In the genomic region with DNA sequence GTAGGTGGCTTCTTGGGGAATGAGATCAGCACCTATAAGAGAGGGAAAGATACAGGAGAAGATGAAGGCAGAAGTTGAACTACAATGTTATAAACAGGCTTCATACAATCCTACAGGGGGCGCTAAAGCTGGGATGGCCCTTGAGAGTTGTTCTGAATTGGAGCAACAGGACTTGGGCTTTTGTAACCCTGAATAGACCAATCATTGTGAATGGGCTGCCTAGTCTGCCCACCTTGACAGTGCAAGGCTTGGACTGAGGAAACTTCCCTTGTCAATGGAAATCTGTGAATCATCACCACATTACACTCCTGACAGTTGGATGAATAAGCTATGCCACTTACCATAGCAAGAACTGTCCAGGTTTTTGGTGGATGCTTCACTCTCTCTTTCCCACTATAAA, we compare ENCODE assay signal across 12 cellular contexts.
DNase-seq lines count a peak whose midpoint lies in the region; ATAC-seq and TF ChIP-seq lines count a peak whose summit lies in the region.
"Had no signal": no experiment of that assay in that cellular context is flagged by ENCODE, and none has a peak within 500 bp of the region (broad histone marks: within the 10 kb centered on the region; RNA-seq: fewer than 3 reads in every experiment).

No MANE protein-coding gene starts in this region.

- CTCF ChIA-PET in Panc1 (lab: Charles Lee): no interaction called here
- CTCF ChIA-PET in activated CD8-positive, alpha-beta memory T cell treated with anti-CD3 and anti-CD28 coated beads, Interleukin-2, amount 10 ng/mL, durations not matched to agents 7 days and 5 days (lab: Charles Lee): interaction anchor here (0.7 kb wide), 1 partner anchor 80 kb away, joined by 4 read pairs; no protein-coding TSS in a partner anchor

- H3K36me3 Mint-ChIP-seq in activated CD8-positive, alpha-beta memory T cell treated with anti-CD3 and anti-CD28 coated beads, Interleukin-2, amount 10 ng/mL, durations not matched to agents 7 days and 5 days: peaks cover 2% of the 10 kb centered on the region
- H3K36me3 Mint-ChIP-seq: stimulated activated effector memory CD8-positive, alpha-beta T cell treated with anti-CD3 and anti-CD28 coated beads, Interleukin-12 subunit alpha, Interleukin-12 subunit beta, amount 100 ng/mL, for 72 hours had no signal

- intact Hi-C loops in Panc1 (cut with micrococcal nuclease; ENCODE audit: unreplicated experiment): no loop called here

- no peaks in the 10 kb centered on the region for H3K9me3 Mint-ChIP-seq in activated CD8-positive, alpha-beta memory T cell treated with anti-CD3 and anti-CD28 coated beads, Interleukin-2, amount 10 ng/mL, durations not matched to agents 7 days and 5 days (ENCODE audit: low read depth)

- no peaks in the 10 kb centered on the region for H3K36me3 ChIP-seq in Panc1 (ENCODE audit: control insufficient read depth, insufficient read depth, low read length)

- peak; percentile 35 for TF ChIP-seq CTCF in C4-2B (conservative IDR thresholded peaks at IDR 0.05)
- TF ChIP-seq CTCF in Panc1 (IDR thresholded peaks at IDR 0.05): peak; percentile 57

- no peak overlapping the region for H3K4me3 Mint-ChIP-seq in activated CD8-positive, alpha-beta memory T cell treated with anti-CD3 and anti-CD28 coated beads, Interleukin-2, amount 10 ng/mL, durations not matched to agents 7 days and 5 days
- H3K4me3 Mint-ChIP-seq: stimulated activated effector memory CD8-positive, alpha-beta T cell treated with anti-CD3 and anti-CD28 coated beads, Interleukin-12 subunit alpha, Interleukin-12 subunit beta, amount 100 ng/mL, for 72 hours had no signal

- no peaks in the 10 kb centered on the region for H3K27me3 ChIP-seq in Panc1 (ENCODE audit: control insufficient read depth, insufficient read depth, low read length)
- H3K27me3 ChIP-seq: hepatocyte had no signal

- no peaks in the 10 kb centered on the region for H3K9me3 ChIP-seq in Panc1 (ENCODE audit: control insufficient read depth, insufficient read depth, low read depth, low read length)

- no peaks in the 10 kb centered on the region for H3K4me1 ChIP-seq in Panc1 (ENCODE audit: control insufficient read depth, insufficient read depth, low read length)

- peaks cover 17% of the 10 kb centered on the region for H3K4me1 Mint-ChIP-seq in activated CD8-positive, alpha-beta memory T cell treated with anti-CD3 and anti-CD28 coated beads, Interleukin-2, amount 10 ng/mL, durations not matched to agents 7 days and 5 days

- peak; percentile 54 for ATAC-seq in GM21825 (IDR thresholded peaks at IDR 0.05; ENCODE audit: unreplicated experiment)
- no peak for ATAC-seq in Panc1
- no peak for ATAC-seq in activated CD8-positive, alpha-beta memory T cell treated with anti-CD3 and anti-CD28 coated beads, Interleukin-2, amount 10 ng/mL, durations not matched to agents 7 days and 5 days
- ATAC-seq: stimulated activated effector memory CD8-positive, alpha-beta T cell treated with anti-CD3 and anti-CD28 coated beads, Interleukin-12 subunit alpha, Interleukin-12 subunit beta, amount 100 ng/mL, for 72 hours had no signal

- DNase-seq in Panc1 (ENCODE audit: low read depth, low spot score) (no peak), iPS DF 19.7 (ENCODE audit: low read depth, low spot score) (peak; percentile 33), SIG-M5 (lab: John Stamatoyannopoulos, UW) (no peak), caudate nucleus (lab: John Stamatoyannopoulos, UW) (no peak), nucleus accumbens (lab: John Stamatoyannopoulos, UW) (no peak)
- DNase-seq in activated CD8-positive, alpha-beta memory T cell treated with anti-CD3 and anti-CD28 coated beads, Interleukin-2, amount 10 ng/mL, durations not matched to agents 7 days and 5 days: no peak
- DNase-seq: activated effector memory CD4-positive, alpha-beta T cell treated with Interleukin-2 at 50 U/mL for 16 hours; NCI-H1092 had no signal

- no peaks in the 10 kb centered on the region for H3K27me3 Mint-ChIP-seq in activated CD8-positive, alpha-beta memory T cell treated with anti-CD3 and anti-CD28 coated beads, Interleukin-2, amount 10 ng/mL, durations not matched to agents 7 days and 5 days

- H3K27ac ChIP-seq in C4-2B: no peak overlapping the region
- no peak overlapping the region for H3K27ac ChIP-seq in Panc1 (ENCODE audit: low read length)
- H3K27ac ChIP-seq in caudate nucleus (ENCODE audit: low read depth, low read length): no peak overlapping the region
- H3K27ac ChIP-seq: hepatocyte had no signal

- BruUV-seq in Panc1 (replicated peaks; lab: Mats Ljungman, UMichigan): no TSS peak

- H3K27ac Mint-ChIP-seq in activated CD8-positive, alpha-beta memory T cell treated with anti-CD3 and anti-CD28 coated beads, Interleukin-2, amount 10 ng/mL, durations not matched to agents 7 days and 5 days: no peak overlapping the region
- H3K27ac Mint-ChIP-seq: stimulated activated effector memory CD8-positive, alpha-beta T cell treated with anti-CD3 and anti-CD28 coated beads, Interleukin-12 subunit alpha, Interleukin-12 subunit beta, amount 100 ng/mL, for 72 hours had no signal

- no peak overlapping the region for H3K4me3 ChIP-seq in Panc1 (ENCODE audit: low read depth in 2 of 2, low read length in 2 of 2)
- H3K4me3 ChIP-seq: hepatocyte had no signal

- in situ Hi-C loops in Panc1 (cut with HindIII; ENCODE audit: low pct_unique_long_range_greater_than_20kb, low sequenced_read_pairs): no loop called here

- POLR2A ChIA-PET in Panc1 (lab: Charles Lee): no interaction called here
